Comparison of ENCODE assay signal across 10 cellular contexts in the genomic region with DNA sequence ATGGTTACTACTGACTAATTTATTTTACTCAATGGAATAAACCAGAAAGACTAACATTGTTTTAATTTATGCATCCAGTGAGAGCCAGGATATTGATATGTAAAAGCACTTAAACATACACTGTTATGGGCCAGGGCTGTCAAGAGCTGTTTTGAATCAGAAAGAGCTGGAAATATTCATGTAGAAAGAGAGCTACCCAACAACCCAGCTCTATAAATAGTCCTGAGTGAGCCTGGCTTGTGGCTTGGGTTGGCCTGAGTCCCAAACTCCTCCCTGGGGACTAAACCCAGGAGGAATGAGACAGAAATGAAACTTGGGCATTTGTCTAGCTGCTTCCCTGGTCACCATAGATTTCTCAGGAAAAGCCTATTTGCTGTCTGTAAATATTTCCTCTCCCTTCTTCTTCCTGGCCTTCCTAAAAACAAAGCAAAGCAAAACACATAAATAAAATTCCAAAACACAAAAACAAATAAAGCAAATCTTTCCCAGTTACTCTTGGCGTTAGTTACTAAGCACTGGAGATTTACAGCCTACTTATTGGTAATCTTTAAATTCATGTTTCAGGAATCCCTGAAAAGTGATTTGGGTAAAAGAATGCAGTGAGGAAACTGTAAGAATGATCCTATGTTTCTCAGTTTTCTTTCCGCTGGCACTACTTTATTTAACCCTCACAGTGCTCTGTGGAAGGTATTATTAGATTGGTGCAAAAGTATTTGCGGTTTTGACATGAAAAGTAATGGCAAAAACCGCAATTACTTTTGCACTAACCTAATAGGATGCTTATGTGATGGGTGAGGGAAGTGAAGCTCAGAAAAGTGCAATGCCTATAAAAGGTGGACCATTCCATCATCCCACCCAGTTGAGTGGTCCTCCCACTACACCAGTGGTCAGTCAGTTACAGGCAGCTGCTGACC.
DNase-seq lines count a peak whose midpoint lies in the region; ATAC-seq, FAIRE-seq and TF ChIP-seq lines count a peak whose summit lies in the region.
"Had no signal": no experiment of that assay in that cellular context is flagged by ENCODE, and none has a peak within 500 bp of the region (broad histone marks: within the 10 kb centered on the region; RNA-seq: fewer than 3 reads in every experiment).

No MANE protein-coding gene starts in this region.

- peaks cover 13 to 29% (median 20%) of the 10 kb centered on the region in 5 experiments for H3K9me3 Mint-ChIP-seq in brain

- no peak for TF ChIP-seq CTCF in AG04450 (IDR thresholded peaks at IDR 0.05; ENCODE audit: low read depth, low read length)
- no peak for TF ChIP-seq CTCF in brain (conservative IDR thresholded peaks at IDR 0.05)
- TF ChIP-seq CTCF in kidney (IDR thresholded peaks at IDR 0.05; ENCODE audit: borderline replicate concordance, extremely low read depth, insufficient read depth), result no peak

- no peaks in the 10 kb centered on the region for H3K36me3 ChIP-seq in kidney (ENCODE audit: control insufficient read depth in 1 of 2, insufficient read depth in 2 of 2, low read length in 2 of 2)

- ATAC-seq in GM18858 (IDR thresholded peaks at IDR 0.05; ENCODE audit: unreplicated experiment), result no peak
- no peak for ATAC-seq in GM19397 (IDR thresholded peaks at IDR 0.05; ENCODE audit: unreplicated experiment)

- H3K9me3 ChIP-seq in AG04450 (ENCODE audit: control insufficient read depth, insufficient read depth, low read length) (peaks cover 13% of the 10 kb centered on the region), kidney (ENCODE audit: control insufficient read depth in 1 of 2, low read length in 2 of 2) (peaks cover 5 to 11% of the 10 kb centered on the region in 2 donors)

- H3K4me3 ChIP-seq in AG04450 (ENCODE audit: low read depth, low read length), result no peak overlapping the region
- H3K4me3 ChIP-seq in kidney (ENCODE audit: low read length in 2 of 2), result peak overlapping the region in 1 of 2 donors; percentile 3

- H3K4me1 ChIP-seq in kidney (ENCODE audit: control insufficient read depth in 1 of 2, insufficient read depth in 1 of 2, low read depth in 1 of 2, low read length in 2 of 2), result peaks cover 0 to 3% of the 10 kb centered on the region in 2 donors
- H3K4me1 ChIP-seq: parathyroid adenoma had no signal

- H3K27ac Mint-ChIP-seq in brain, result peak overlapping the region; percentile 59 to 91 (median 81)

- H3K9ac ChIP-seq in kidney (ENCODE audit: low read length in 2 of 2), result no peak overlapping the region
- H3K9ac ChIP-seq: parathyroid adenoma had no signal

- H3K27me3 ChIP-seq in AG04450 (ENCODE audit: control insufficient read depth, insufficient read depth, low read length), result no peaks in the 10 kb centered on the region

- CTCF ChIA-PET in AG04450 (lab: Charles Lee), result interaction anchor here (1.4 kb wide), 1 partner anchor 187 kb away, joined by 3 read pairs; no protein-coding TSS in a partner anchor

- peak overlapping the region in 4 of 5 experiments; percentile 5 to 21 (median 10) for H3K4me3 Mint-ChIP-seq in brain

- H3K27me3 Mint-ChIP-seq in brain, result no peaks in the 10 kb centered on the region

- FAIRE-seq in kidney (lab: Jason Lieb, UNC), result no peak
- peak; percentile 48 for FAIRE-seq in urothelium cell line (lab: Jason Lieb, UNC)
- FAIRE-seq: G401.6 had no signal

- POLR2A ChIA-PET in AG04450 (lab: Yijun Ruan, JAX), result no interaction called here

- H3K27ac ChIP-seq in AG04450 (ENCODE audit: low read depth, low read length), result no peak overlapping the region
- no peak overlapping the region for H3K27ac ChIP-seq in kidney (ENCODE audit: low read depth in 2 of 2, low read length in 2 of 2)
- H3K27ac ChIP-seq: parathyroid adenoma had no signal

- H3K4me1 Mint-ChIP-seq in brain, result peaks cover 28% of the 10 kb centered on the region

- peak; percentile 43 for DNase-seq in AG04450 (ENCODE audit: low read depth, low spot score)
- peak; percentile 76 for DNase-seq in MV-4-11 (lab: John Stamatoyannopoulos, UW)
- DNase-seq in kidney, result peak; percentile 89
- peak; percentile 75 for DNase-seq in urothelium cell line (ENCODE audit: low spot score)
- no peak for DNase-seq in retina

- peaks cover 12% of the 10 kb centered on the region for H3K36me3 Mint-ChIP-seq in brain

- intact Hi-C loops in kidney (cut with DNase I), result no loop called here
